23 cellular contexts compared by ENCODE assay signal in genomic region chr17:57037401-57037800, GRCh38.
"Had no signal": no experiment of that assay in that cellular context is flagged by ENCODE, and none has a peak within 500 bp of the region (broad histone marks: within the 10 kb centered on the region; RNA-seq: fewer than 3 reads in every experiment).

No MANE protein-coding gene starts in this region.

- H3K27ac ChIP-seq: parathyroid adenoma, right lobe of liver, upper lobe of right lung had no signal

- H3K36me3 ChIP-seq: heart right ventricle, left lung, lower lobe of right lung, right atrium auricular region, right lobe of liver, upper lobe of right lung had no signal

- H3K27me3 ChIP-seq: right atrium auricular region, right lobe of liver, upper lobe of right lung had no signal

- H3K9me3 ChIP-seq: heart right ventricle, left lung, lower lobe of right lung, right atrium auricular region, right lobe of liver, upper lobe of right lung had no signal

- DNase-seq: heart right ventricle; hippocampal formation; kidney glomerular epithelial cell; left cardiac atrium; left lung; lower lobe of right lung; mammary epithelial cell; mesenchymal stem cell; naive thymus-derived CD8-positive, alpha-beta T cell; nucleus accumbens; right lobe of liver; stimulated activated CD4-positive, alpha-beta T cell treated with anti-CD3 and anti-CD28 coated beads, Interleukin-1b, Interleukin-23, amount 100 ng/mL, for 48 hours; stimulated activated CD4-positive, alpha-beta T cell treated with anti-CD3 and anti-CD28 coated beads, Interleukin-2, amount 100 ng/mL, for 48 hours; stimulated activated CD4-positive, alpha-beta T cell treated with anti-CD3 and anti-CD28 coated beads, Interleukin-4, amount 100 ng/mL, for 4 hours; stimulated activated CD8-positive, alpha-beta memory T cell treated with anti-CD3 and anti-CD28 coated beads, Interleukin-4, amount 100 ng/mL, for 48 hours; stimulated activated naive CD4-positive, alpha-beta T cell treated with Interleukin-2 at 50 U/mL for 16 hours; stimulated activated naive CD8-positive, alpha-beta T cell treated with anti-CD3 and anti-CD28 coated beads, Interleukin-15, amount 100 ng/mL, for 72 hours; substantia nigra; trophoblast cell; upper lobe of right lung had no signal

- H3K4me3 ChIP-seq: heart right ventricle, left lung, lower lobe of right lung, right atrium auricular region, right lobe of liver, smooth muscle cell, upper lobe of right lung had no signal
